In the genomic region with DNA sequence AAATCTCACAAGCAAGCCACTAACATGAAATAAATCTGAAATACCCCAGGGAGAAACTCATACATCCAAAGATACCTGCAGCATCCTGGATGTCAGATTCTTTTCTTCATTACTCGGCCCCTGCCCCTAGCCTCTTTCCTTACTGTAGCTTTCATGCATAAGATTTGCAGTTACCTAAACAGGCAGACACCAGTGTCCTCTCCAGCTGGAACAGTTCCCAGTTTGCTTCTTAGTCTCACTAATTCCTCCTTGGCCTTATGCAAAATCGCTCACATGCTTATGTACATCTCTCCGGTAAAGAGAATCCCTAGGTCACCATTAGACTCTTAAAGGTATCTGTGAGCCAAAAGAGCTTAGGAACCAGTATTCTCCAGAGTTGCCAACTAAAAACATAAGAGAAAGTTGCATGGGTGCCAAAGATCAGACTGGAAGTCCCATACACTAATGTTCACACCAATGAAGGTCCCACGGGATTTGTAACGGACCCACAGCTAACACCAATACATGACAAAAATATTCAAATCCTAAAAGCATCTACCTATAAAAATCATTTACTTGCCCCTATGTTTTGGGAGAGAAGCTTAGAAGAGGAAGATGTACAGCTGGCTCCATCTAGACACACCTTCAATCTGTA, we compare ENCODE assay signal across 11 cellular contexts.
DNase-seq lines count a peak whose midpoint lies in the region; ATAC-seq lines count a peak whose summit lies in the region.
"Had no signal": no experiment of that assay in that cellular context is flagged by ENCODE, and none has a peak within 500 bp of the region (broad histone marks: within the 10 kb centered on the region; RNA-seq: fewer than 3 reads in every experiment).

No MANE protein-coding gene starts in this region.

- no peak overlapping the region for H3K4me3 Mint-ChIP-seq in activated CD4-positive, alpha-beta T cell treated with anti-CD3 and anti-CD28 coated beads, Interleukin-2, amount 10 ng/mL, durations not matched to agents 24 days and 14 days
- peak overlapping the region; percentile 14 for H3K4me3 Mint-ChIP-seq in activated naive CD8-positive, alpha-beta T cell treated with anti-CD3 and anti-CD28 coated beads for 36 hours
- H3K4me3 Mint-ChIP-seq in natural killer cell treated with Interleukin-12 subunit alpha and Interleukin-12 subunit beta and Interleukin-15 and Interleukin-18, amount 100 ng/mL, for 72 hours, result peak overlapping the region; percentile 58

- H3K4me1 Mint-ChIP-seq in activated CD4-positive, alpha-beta T cell treated with anti-CD3 and anti-CD28 coated beads, Interleukin-2, amount 10 ng/mL, durations not matched to agents 24 days and 14 days, result peaks cover 58% of the 10 kb centered on the region
- H3K4me1 Mint-ChIP-seq in activated naive CD8-positive, alpha-beta T cell treated with anti-CD3 and anti-CD28 coated beads for 36 hours, result peaks cover 70% of the 10 kb centered on the region
- peaks cover 54 to 68% of the 10 kb centered on the region in 2 donors for H3K4me1 Mint-ChIP-seq in natural killer cell treated with Interleukin-12 subunit alpha and Interleukin-12 subunit beta and Interleukin-15 and Interleukin-18, amount 100 ng/mL, for 72 hours (ENCODE audit: low read depth in 2 of 2)

- peaks cover 8% of the 10 kb centered on the region for H3K9me3 Mint-ChIP-seq in activated CD4-positive, alpha-beta T cell treated with anti-CD3 and anti-CD28 coated beads, Interleukin-2, amount 10 ng/mL, durations not matched to agents 24 days and 14 days
- H3K9me3 Mint-ChIP-seq in activated naive CD8-positive, alpha-beta T cell treated with anti-CD3 and anti-CD28 coated beads for 36 hours, result peaks cover 9% of the 10 kb centered on the region
- peaks cover 5% of the 10 kb centered on the region for H3K9me3 Mint-ChIP-seq in natural killer cell treated with Interleukin-12 subunit alpha and Interleukin-12 subunit beta and Interleukin-15 and Interleukin-18, amount 100 ng/mL, for 72 hours

- peak overlapping the region; percentile 80 for H3K27ac Mint-ChIP-seq in activated CD4-positive, alpha-beta T cell treated with anti-CD3 and anti-CD28 coated beads, Interleukin-2, amount 10 ng/mL, durations not matched to agents 24 days and 14 days
- peak overlapping the region; percentile 88 for H3K27ac Mint-ChIP-seq in activated naive CD8-positive, alpha-beta T cell treated with anti-CD3 and anti-CD28 coated beads for 36 hours
- peak overlapping the region; percentile 59 to 82 for H3K27ac Mint-ChIP-seq in natural killer cell treated with Interleukin-12 subunit alpha and Interleukin-12 subunit beta and Interleukin-15 and Interleukin-18, amount 100 ng/mL, for 72 hours

- peaks cover 61% of the 10 kb centered on the region for H3K36me3 Mint-ChIP-seq in activated CD4-positive, alpha-beta T cell treated with anti-CD3 and anti-CD28 coated beads, Interleukin-2, amount 10 ng/mL, durations not matched to agents 24 days and 14 days (ENCODE audit: low read depth)
- peaks cover 77% of the 10 kb centered on the region for H3K36me3 Mint-ChIP-seq in activated naive CD8-positive, alpha-beta T cell treated with anti-CD3 and anti-CD28 coated beads for 36 hours
- peaks cover 15% of the 10 kb centered on the region for H3K36me3 Mint-ChIP-seq in natural killer cell treated with Interleukin-12 subunit alpha and Interleukin-12 subunit beta and Interleukin-15 and Interleukin-18, amount 100 ng/mL, for 72 hours

- intact Hi-C loops in activated CD4-positive, alpha-beta T cell treated with anti-CD3 and anti-CD28 coated beads, Interleukin-2, amount 10 ng/mL, durations not matched to agents 24 days and 14 days (cut with micrococcal nuclease), result no loop called here

- peak; percentile 25 for ATAC-seq in HG03378 (IDR thresholded peaks at IDR 0.05; ENCODE audit: unreplicated experiment)
- no peak for ATAC-seq in natural killer cell treated with Interleukin-12 subunit alpha and Interleukin-12 subunit beta and Interleukin-15 and Interleukin-18, amount 100 ng/mL, for 72 hours

- DNase-seq in activated CD4-positive, alpha-beta T cell treated with anti-CD3 and anti-CD28 coated beads, Interleukin-2, amount 10 ng/mL, durations not matched to agents 24 days and 14 days, result no peak
- DNase-seq in activated CD4-positive, alpha-beta T cell treated with anti-CD3 and anti-CD28 coated beads for 48 hours, result no peak
- no peak for DNase-seq in activated naive CD8-positive, alpha-beta T cell treated with anti-CD3 and anti-CD28 coated beads for 36 hours
- no peak for DNase-seq in natural killer cell treated with Interleukin-12 subunit alpha and Interleukin-12 subunit beta and Interleukin-15 and Interleukin-18, amount 100 ng/mL, for 72 hours (ENCODE audit: low spot score)
- DNase-seq in GM19240 (ENCODE audit: insufficient read length, low spot score) (no peak), medulla oblongata (ENCODE audit: extremely low spot score) (no peak), NCI-H187 (lab: John Stamatoyannopoulos, UW) (no peak)
- DNase-seq: activated effector memory CD4-positive, alpha-beta T cell treated with anti-CD3 and anti-CD28 coated beads, Interleukin-2, amount 50 U/mL, for 16 hours; NCI-H526; ovary had no signal

- H3K27me3 Mint-ChIP-seq in activated CD4-positive, alpha-beta T cell treated with anti-CD3 and anti-CD28 coated beads, Interleukin-2, amount 10 ng/mL, durations not matched to agents 24 days and 14 days, result no peaks in the 10 kb centered on the region
- H3K27me3 Mint-ChIP-seq in activated naive CD8-positive, alpha-beta T cell treated with anti-CD3 and anti-CD28 coated beads for 36 hours, result no peaks in the 10 kb centered on the region
- no peaks in the 10 kb centered on the region for H3K27me3 Mint-ChIP-seq in natural killer cell treated with Interleukin-12 subunit alpha and Interleukin-12 subunit beta and Interleukin-15 and Interleukin-18, amount 100 ng/mL, for 72 hours
